ENCODE assay signal across 8 cellular contexts in genomic region chr14:95516554-95517209, GRCh38. TPM values are rescaled to one million over a fixed set of nuclear protein-coding genes. Genes with fewer than 3 reads are reported as not detected.
DNase-seq lines count a peak whose midpoint lies in the region; ATAC-seq and TF ChIP-seq lines count a peak whose summit lies in the region.

SYNE3 (minus strand) TSS chr14:95516650; CDS start chr14:95475821, 40,829 bp downstream.

- peak within 1 kb of the TSS; percentile 60; the same call in 1 of the 2 replicates for H2BK20ac ChIP-seq in IMR-90 (ENCODE audit: low read depth, low read length)

- peaks cover 6 to 38% of the 10 kb centered on the region in 2 experiments; a peak in 3 of 4 replicates for H3K79me1 ChIP-seq in IMR-90 (ENCODE audit: low read depth in 1 of 2, low read length in 2 of 2)

- peak within 1 kb of the TSS; percentile 14; the same call in 1 of the 2 replicates for H3K56ac ChIP-seq in IMR-90 (ENCODE audit: extremely low read depth, insufficient read depth, low read length)

- H2AK9ac ChIP-seq in IMR-90 (replicated peaks; ENCODE audit: low read depth, low read length, poor library complexity), result peak within 1 kb of the TSS; percentile 96

- peak within 1 kb of the TSS; percentile 51 for H3K9ac ChIP-seq in IMR-90 (ENCODE audit: low read depth, low read length)

- peaks cover 70% of the 10 kb centered on the region for H3K4me1 Mint-ChIP-seq in activated CD4-positive, alpha-beta memory T cell treated with anti-CD3 and anti-CD28 coated beads for 36 hours (ENCODE audit: low read depth)

- peak within 1 kb of the TSS; percentile 42 to 79; a peak in 2 of 4 replicates for H4K8ac ChIP-seq in IMR-90 (ENCODE audit: low read depth in 2 of 2, low read length in 2 of 2)

- in situ Hi-C loops in IMR-90 (cut with MboI; ENCODE audit: low sequenced_read_pairs), result loop anchor here (25.0 kb wide), 1 partner anchor 379 kb away; no protein-coding TSS in a partner anchor

- no TSS peak for BruUV-seq in IMR-90 (replicated peaks; lab: Mats Ljungman, UMichigan)

- peak within 1 kb of the TSS; percentile 46; the same call in 1 of the 3 replicates for H2BK15ac ChIP-seq in IMR-90 (ENCODE audit: low read depth, low read length)

- H3K36me3 ChIP-seq in IMR-90 (ENCODE audit: control insufficient read depth, insufficient read depth, low read length), result no peaks in the 10 kb centered on the region
- H3K36me3 ChIP-seq in muscle layer of duodenum (ENCODE audit: control insufficient read depth in 1 of 2, insufficient read depth in 2 of 2, low read length in 2 of 2), result no peaks in the 10 kb centered on the region
- H3K36me3 ChIP-seq in urinary bladder (ENCODE audit: insufficient read depth), result no peaks in the 10 kb centered on the region

- H3K27me3 ChIP-seq in IMR-90 (ENCODE audit: control insufficient read depth, insufficient read depth, low read length) (no peaks in the 10 kb centered on the region), muscle layer of duodenum (ENCODE audit: low read depth, low read length) (no peaks in the 10 kb centered on the region)

- H2AFZ ChIP-seq in IMR-90 (replicated peaks; ENCODE audit: low read length, poor library complexity), result peak within 1 kb of the TSS; percentile 88

- peak within 1 kb of the TSS; percentile 90 for H3K4me3 Mint-ChIP-seq in activated CD4-positive, alpha-beta memory T cell treated with anti-CD3 and anti-CD28 coated beads for 36 hours

- ATAC-seq in GM21423 (IDR thresholded peaks at IDR 0.05; ENCODE audit: unreplicated experiment) (peak; percentile 45), IMR-90 (ENCODE audit: low read depth) (peak; percentile 89)

- H4K5ac ChIP-seq in IMR-90 (ENCODE audit: low read depth, low read length), result peak within 1 kb of the TSS; percentile 19; the same call in 1 of the 2 replicates

- peak within 1 kb of the TSS; percentile 75 for H3K4me2 ChIP-seq in IMR-90 (ENCODE audit: low read depth, low read length)

- intact Hi-C loops in IMR-90 (cut with micrococcal nuclease), result no loop called here
- intact Hi-C loops in activated CD4-positive, alpha-beta memory T cell treated with anti-CD3 and anti-CD28 coated beads for 36 hours (cut with micrococcal nuclease), result loop anchor here (5.0 kb wide), 1 partner anchor 359 kb away; the partner anchor contains the start of gene DICER1

- H3K27ac ChIP-seq in IMR-90 (ENCODE audit: insufficient read depth, low read length), result peak within 1 kb of the TSS; percentile 25
- H3K27ac ChIP-seq in muscle layer of duodenum (ENCODE audit: low read length), result peak within 1 kb of the TSS; percentile 40
- peak within 1 kb of the TSS; percentile 76 for H3K27ac ChIP-seq in urinary bladder (ENCODE audit: low read depth)

- H3K36me3 Mint-ChIP-seq in activated CD4-positive, alpha-beta memory T cell treated with anti-CD3 and anti-CD28 coated beads for 36 hours, result peaks cover 7% of the 10 kb centered on the region

- 40% methylated on average over 2 of the region's 62 CpGs; no CpG with 5 or more reads in 1 of the 2 experiments for WGBS in IMR-90 (ENCODE audit: extremely low coverage in 2 of 2, insufficient read length in 1 of 2), 2 experiments
- WGBS in urinary bladder, result 4% methylated on average over 60 of the region's 62 CpGs

- peak within 1 kb of the TSS; percentile 87 for H3K4ac ChIP-seq in IMR-90 (ENCODE audit: low read depth, low read length)

- no peaks in the 10 kb centered on the region for H3K27me3 Mint-ChIP-seq in activated CD4-positive, alpha-beta memory T cell treated with anti-CD3 and anti-CD28 coated beads for 36 hours

- TF ChIP-seq RAD21 in IMR-90 (IDR thresholded peaks at IDR 0.05; ENCODE audit: low read length), result no peak

- peaks cover 34% of the 10 kb centered on the region for H3K4me1 ChIP-seq in IMR-90 (ENCODE audit: control insufficient read depth, insufficient read depth, low read length)
- peaks cover 24 to 31% of the 10 kb centered on the region in 2 donors for H3K4me1 ChIP-seq in muscle layer of duodenum (ENCODE audit: control insufficient read depth in 1 of 2, insufficient read depth in 2 of 2, low read length in 2 of 2)
- H3K4me1 ChIP-seq in urinary bladder (ENCODE audit: insufficient read depth), result peaks cover 3% of the 10 kb centered on the region

- H3K9me1 ChIP-seq in IMR-90 (ENCODE audit: insufficient read depth, low read length), result peaks cover 21% of the 10 kb centered on the region

- H2AK5ac ChIP-seq in IMR-90 (ENCODE audit: low read depth, low read length), result peak within 1 kb of the TSS; percentile 89

- peak within 1 kb of the TSS; percentile 3 for H2BK5ac ChIP-seq in IMR-90 (ENCODE audit: low read depth, low read length, poor library complexity, severe bottlenecking)

- POLR2A ChIA-PET in IMR-90 (lab: Charles Lee; ENCODE audit: unreplicated experiment), result interaction anchor here (0.6 to 0.7 kb wide), 2 partner anchors 17 to 30 kb away, joined by 3 to 8 read pairs; no protein-coding TSS in a partner anchor
- POLR2A ChIA-PET in activated CD4-positive, alpha-beta memory T cell treated with anti-CD3 and anti-CD28 coated beads for 36 hours (lab: Charles Lee), result interaction anchor here (0.6 to 4.6 kb wide), 5 partner anchors 10 to 36 kb away, joined by 4 to 27 read pairs (median 11); partner anchors contain the start of gene GLRX5

- no peaks in the 10 kb centered on the region for H3K9me3 Mint-ChIP-seq in activated CD4-positive, alpha-beta memory T cell treated with anti-CD3 and anti-CD28 coated beads for 36 hours

- dilution Hi-C loops in IMR-90 (cut with HindIII; ENCODE audit: low sequenced_read_pairs, unreplicated experiment), result no loop called here

- peak within 1 kb of the TSS; percentile 25 for H3K4me3 ChIP-seq in IMR-90 (ENCODE audit: insufficient read depth, low read depth, low read length)
- peak within 1 kb of the TSS; percentile 34 for H3K4me3 ChIP-seq in epithelial cell of esophagus (ENCODE audit: low read length)
- H3K4me3 ChIP-seq in muscle layer of duodenum (ENCODE audit: low read depth in 1 of 2, low read length in 2 of 2), result peak within 1 kb of the TSS; percentile 58 to 80
- peak within 1 kb of the TSS; percentile 90 for H3K4me3 ChIP-seq in urinary bladder (ENCODE audit: low read depth, low read length)

- peak within 1 kb of the TSS; percentile 39; the same call in 1 of the 2 replicates for H3K18ac ChIP-seq in IMR-90 (ENCODE audit: low read depth, low read length)

- TF ChIP-seq POLR2A in IMR-90 (IDR thresholded peaks at IDR 0.05; ENCODE audit: low read depth, low read length), result no peak

- H3K27ac Mint-ChIP-seq in activated CD4-positive, alpha-beta memory T cell treated with anti-CD3 and anti-CD28 coated beads for 36 hours, result peak within 1 kb of the TSS; percentile 93

- CTCF ChIA-PET in IMR-90 (lab: Yijun Ruan, JAX), result interaction anchor here (0.8 to 2.3 kb wide), 2 partner anchors 8 to 11 kb away, joined by 3 to 7 read pairs; no protein-coding TSS in a partner anchor
- CTCF ChIA-PET in activated CD4-positive, alpha-beta memory T cell treated with anti-CD3 and anti-CD28 coated beads for 36 hours (lab: Charles Lee), result interaction anchor here (1.0 to 4.9 kb wide), 6 partner anchors 10 to 82 kb away, joined by 3 to 47 read pairs (median 6); no protein-coding TSS in a partner anchor

- H3K9me3 ChIP-seq in IMR-90 (ENCODE audit: control insufficient read depth, insufficient read depth, low read length) (no peaks in the 10 kb centered on the region), muscle layer of duodenum (ENCODE audit: control insufficient read depth in 1 of 2, low read length in 2 of 2) (no peaks in the 10 kb centered on the region)

- H3K23ac ChIP-seq in IMR-90 (ENCODE audit: low read depth, low read length), result peak within 1 kb of the TSS; percentile 71

- no peak for TF ChIP-seq CTCF in IMR-90 (conservative IDR thresholded peaks at IDR 0.05; ENCODE audit: low read depth, low read length)
- TF ChIP-seq CTCF in epithelial cell of esophagus (IDR thresholded peaks at IDR 0.05; ENCODE audit: insufficient read depth, low read depth, low read length, missing control alignments), result no peak

- H4K20me1 ChIP-seq in IMR-90 (ENCODE audit: insufficient read depth, low read length), result no peaks in the 10 kb centered on the region

- H2BK120ac ChIP-seq in IMR-90 (ENCODE audit: low read depth, low read length), result peak within 1 kb of the TSS; percentile 72

- H3K14ac ChIP-seq in IMR-90 (replicated peaks; ENCODE audit: low read depth, low read length), result peak within 1 kb of the TSS; percentile 89

- H4K91ac ChIP-seq in IMR-90 (ENCODE audit: insufficient read depth, low read depth, low read length), result peak within 1 kb of the TSS; percentile 52

- DNase-seq in D341Med (ENCODE audit: low spot score) (peak; percentile 73), IMR-90 (no peak), epithelial cell of esophagus (ENCODE audit: low read depth) (peak; percentile 25), H4 (ENCODE audit: low spot score) (no peak)
- peak; percentile 65 for DNase-seq in activated CD4-positive, alpha-beta memory T cell treated with anti-CD3 and anti-CD28 coated beads for 36 hours

TF ChIP-seq in IMR-90, 13 proteins besides CTCF, POLR2A, EP300 and RAD21 (continues in another document):
- TF ChIP-seq CEBPB (IDR thresholded peaks at IDR 0.05; ENCODE audit: low read depth, low read length) (no peak), MXI1 (IDR thresholded peaks at IDR 0.05; ENCODE audit: borderline replicate concordance, low read depth, low read length) (no peak), RCOR1 (IDR thresholded peaks at IDR 0.05; ENCODE audit: insufficient replicate concordance, low read length) (no peak), CHD1 (IDR thresholded peaks at IDR 0.05; ENCODE audit: low read depth, low read length) (no peak), SMC3 (IDR thresholded peaks at IDR 0.05; ENCODE audit: low read depth, low read length) (no peak), MAZ (IDR thresholded peaks at IDR 0.05; ENCODE audit: borderline replicate concordance, low read depth, low read length) (no peak; the same call in 1 of the 2 replicates), MAFK (IDR thresholded peaks at IDR 0.05; ENCODE audit: low read depth, low read length) (no peak), BHLHE40 (IDR thresholded peaks at IDR 0.05; ENCODE audit: low read depth, low read length) (no peak), RFX5 (IDR thresholded peaks at IDR 0.05; ENCODE audit: low read depth, low read length) (no peak), FOS (IDR thresholded peaks at IDR 0.05; ENCODE audit: low read depth, low read length) (no peak)

RNA-seq across cellular contexts. Expression of gene SYNE3, which starts in this region (rescaled TPM):
- 5.0 TPM in 2 replicates for total RNA-seq in IMR-90 (2012; rRNA removed)
- polyA plus RNA-seq in IMR-90 (2012; rRNA removed), result 2.9 and 3.1 TPM in 2 replicates
- 1.9 and 2.6 TPM in 2 replicates for polyA plus RNA-seq in IMR-90 (2012; cell fraction: cytosol; rRNA removed)
- 6.1 and 7.9 TPM in 2 replicates for polyA plus RNA-seq in IMR-90 (2012; cell fraction: nucleus; rRNA removed; ENCODE audit: low replicate concordance)
- total RNA-seq in activated CD4-positive, alpha-beta memory T cell treated with anti-CD3 and anti-CD28 coated beads for 36 hours, result 10 to 100 TPM; 35.3 to 37.3 TPM
- total RNA-seq in urinary bladder, result 14.6 TPM
- 4.5 TPM for polyA plus RNA-seq in urinary bladder
- total RNA-seq in H4 (2014; rRNA removed; shearing (Covaris generic)), result 0.75 and 1.4 TPM in 2 replicates

Comparison
In these comparisons a context has a peak if more than half of its experiments do, and no peak if none do; other contexts are left out.
1. DNase-seq: peak in D341Med (single experiment), activated CD4-positive, alpha-beta memory T cell treated with anti-CD3 and anti-CD28 coated beads for 36 hours (single experiment) and epithelial cell of esophagus (single experiment); none in IMR-90 (single experiment) and H4 (single experiment).
2. H3K27ac ChIP-seq: peak in every context shown above with its lines; median percentile 76 in urinary bladder; 40 in muscle layer of duodenum; 25 in IMR-90.
3. H3K4me3 ChIP-seq: peak in every context shown above with its lines; median percentile 90 in urinary bladder; 69 in muscle layer of duodenum; 34 in epithelial cell of esophagus; 25 in IMR-90.